In the genomic region with DNA sequence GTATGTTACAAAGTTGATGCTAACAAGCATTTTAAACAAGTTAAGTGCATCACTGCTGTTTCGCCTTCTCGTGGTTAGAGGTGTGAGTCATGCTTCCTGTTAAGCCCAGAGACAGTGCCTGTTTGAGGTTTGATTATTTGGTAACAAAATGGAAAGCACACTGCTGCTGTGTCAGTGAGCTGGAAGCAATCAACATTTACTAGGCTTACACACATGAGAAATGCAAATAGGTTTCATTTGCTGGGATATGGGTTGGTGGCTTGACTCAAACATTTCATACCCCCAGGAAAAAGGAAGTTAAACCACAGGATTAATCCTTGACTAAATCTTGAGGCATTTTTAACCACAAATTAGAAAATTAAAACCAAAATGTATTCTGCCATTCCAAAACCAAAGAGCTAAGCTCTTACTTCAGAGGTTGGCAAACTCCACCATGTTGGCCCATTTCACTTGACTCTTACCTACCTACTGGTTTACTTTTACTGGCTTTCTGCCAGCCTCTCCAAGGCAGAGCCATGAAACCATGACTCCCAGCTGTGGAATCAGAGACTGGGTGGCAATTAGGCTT, we compare ENCODE assay signal across 8 cellular contexts.
DNase-seq lines count a peak whose midpoint lies in the region; ATAC-seq, FAIRE-seq and TF ChIP-seq lines count a peak whose summit lies in the region.

No MANE protein-coding gene starts in this region.

- H3K9me3 ChIP-seq in endothelial cell of umbilical vein (replicated peaks; ENCODE audit: control insufficient read depth, insufficient read depth, low read length) = no peaks in the 10 kb centered on the region
- no peaks in the 10 kb centered on the region for H3K9me3 ChIP-seq in spleen

- no peak for TF ChIP-seq POLR2A in endothelial cell of umbilical vein (IDR thresholded peaks at IDR 0.05; ENCODE audit: low read depth, low read length)
- TF ChIP-seq POLR2A in spleen (IDR thresholded peaks at IDR 0.05) = no peak

- CTCF ChIA-PET in endothelial cell of umbilical vein (lab: Charles Lee) = interaction anchor here (1.1 to 1.2 kb wide), 2 partner anchors 107 to 139 kb away, joined by 3 read pairs; a partner anchor contains a TSS

- no peaks in the 10 kb centered on the region for H3K27me3 ChIP-seq in endothelial cell of umbilical vein (ENCODE audit: control insufficient read depth in 2 of 2, insufficient read depth in 2 of 2, low read length in 2 of 2)
- H3K27me3 ChIP-seq in spleen (replicated peaks in 1 of 7) = no peaks in the 10 kb centered on the region

- dilution Hi-C loops in endothelial cell of umbilical vein (cut with MboI; ENCODE audit: extremely low pct_ligation_motif_present, low sequenced_read_pairs) = no loop called here

- WGBS in spleen, 5 donors = 5 to 13% (median 9%) methylated on average over 2 of the region's 2 CpGs

- peak; percentile 80 for FAIRE-seq in endothelial cell of umbilical vein (lab: Jason Lieb, UNC)

- no peaks in the 10 kb centered on the region for H3K9me1 ChIP-seq in endothelial cell of umbilical vein (replicated peaks; ENCODE audit: control insufficient read depth, extremely low read depth, insufficient read depth, low read length)

- H3K4me2 ChIP-seq in endothelial cell of umbilical vein (ENCODE audit: insufficient read depth, low read length) = peak overlapping the region; percentile 20

- intact Hi-C loops in endothelial cell of umbilical vein (cut with micrococcal nuclease) (loop anchor here (1.0 to 2.0 kb wide), 2 partner anchors 71 to 141 kb away; no protein-coding TSS in a partner anchor), spleen (cut with DNase I; ENCODE audit: low total_unique reads) (no loop called here), head of caudate nucleus (cut with DNase I) (no loop called here)

- H3K4me1 ChIP-seq in endothelial cell of umbilical vein (ENCODE audit: control insufficient read depth, extremely low read depth, insufficient read depth, low read length) = peaks cover 11% of the 10 kb centered on the region
- peaks cover 0 to 18% (median 0%) of the 10 kb centered on the region in 6 donors for H3K4me1 ChIP-seq in spleen

- POLR2A ChIA-PET in endothelial cell of umbilical vein (lab: Charles Lee) = no interaction called here

- no peaks in the 10 kb centered on the region for H3K79me2 ChIP-seq in endothelial cell of umbilical vein (ENCODE audit: control insufficient read depth, insufficient read depth, low read length)

- H3K36me3 ChIP-seq in endothelial cell of umbilical vein (ENCODE audit: control insufficient read depth in 2 of 2, extremely low read depth in 1 of 2, insufficient read depth in 2 of 2, low read length in 2 of 2) (no peaks in the 10 kb centered on the region), spleen (no peaks in the 10 kb centered on the region)

- peak overlapping the region; percentile 17 for H3K9ac ChIP-seq in endothelial cell of umbilical vein (replicated peaks; ENCODE audit: extremely low read depth, insufficient read depth, low read length)

- H3K27ac ChIP-seq in endothelial cell of umbilical vein (ENCODE audit: insufficient read depth, low read depth, low read length) = peak overlapping the region; percentile 75
- peak overlapping the region in 5 of 8 donors; percentile 3 to 68 (median 38) for H3K27ac ChIP-seq in spleen

- H3K4me3 ChIP-seq in endothelial cell of umbilical vein (replicated peaks in 1 of 3; ENCODE audit: insufficient read depth in 1 of 3, low read depth in 1 of 3, low read length in 3 of 3) (no peak overlapping the region), spleen (no peak overlapping the region)

- peak; percentile 88 for ATAC-seq in HG02840 (IDR thresholded peaks at IDR 0.05; ENCODE audit: low FRiP score, unreplicated experiment)

- no peaks in the 10 kb centered on the region for H4K20me1 ChIP-seq in endothelial cell of umbilical vein (replicated peaks; ENCODE audit: control insufficient read depth, extremely low read depth, insufficient read depth, low read length)

- BruUV-seq in endothelial cell of umbilical vein (replicated peaks; lab: Mats Ljungman, UMichigan) = no TSS peak

- DNase-seq in NCI-H1417 (lab: John Stamatoyannopoulos, UW) = peak; percentile 14 to 50 (median 18)
- no peak for DNase-seq in NCI-H1417 treated with DMSO at 0.1 percent for 48 hours (lab: John Stamatoyannopoulos, UW)
- DNase-seq in NCI-H146 treated with DMSO at 0.1 percent for 48 hours (lab: John Stamatoyannopoulos, UW; ENCODE audit: unreplicated experiment) = peak; percentile 32
- peak; percentile 12 for DNase-seq in activated CD4-positive, alpha-beta T cell treated with anti-CD3 and anti-CD28 coated beads for 1 hour
- DNase-seq in endothelial cell of umbilical vein (ENCODE audit: low read depth, low spot score) = peak; percentile 82
- DNase-seq in spleen = no peak
- DNase-seq in head of caudate nucleus = no peak

- H2AFZ ChIP-seq in endothelial cell of umbilical vein (ENCODE audit: low read depth, low read length) = peak overlapping the region; percentile 72

- TF ChIP-seq CTCF in endothelial cell of umbilical vein (IDR thresholded peaks at IDR 0.05; ENCODE audit: extremely low read depth in 1 of 2, insufficient read depth in 1 of 2, low read depth in 1 of 2, low read length in 2 of 2) = no peak
- no peak for TF ChIP-seq CTCF in spleen (IDR thresholded peaks at IDR 0.05 in 8 of 11, conservative IDR thresholded peaks at IDR 0.05 in 3 of 11)

TF ChIP-seq in endothelial cell of umbilical vein, 7 proteins besides CTCF, POLR2A, EP300 and RAD21:
- TF ChIP-seq MYC (IDR thresholded peaks at IDR 0.05; ENCODE audit: low read depth, low read length) (no peak), GATA2 (IDR thresholded peaks at IDR 0.05; ENCODE audit: insufficient read depth, insufficient read length, low read depth, low read length) (peak; percentile 7), POLR2AphosphoS5 (IDR thresholded peaks at IDR 0.05; ENCODE audit: insufficient read depth, low read depth, low read length) (no peak), JUN (IDR thresholded peaks at IDR 0.05; ENCODE audit: borderline replicate concordance, insufficient read depth, insufficient read length, low read depth) (peak; percentile 88), EZH2 (IDR thresholded peaks at IDR 0.05; ENCODE audit: borderline replicate concordance, low read depth, low read length, severe bottlenecking) (no peak), FOS (IDR thresholded peaks at IDR 0.05; ENCODE audit: borderline replicate concordance, insufficient read depth, low read length) (peak; percentile 94)
- TF ChIP-seq, protein P1, sequence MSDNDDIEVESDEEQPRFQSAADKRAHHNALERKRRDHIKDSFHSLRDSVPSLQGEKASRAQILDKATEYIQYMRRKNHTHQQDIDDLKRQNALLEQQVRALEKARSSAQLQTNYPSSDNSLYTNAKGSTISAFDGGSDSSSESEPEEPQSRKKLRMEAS (IDR thresholded peaks at IDR 0.05; ENCODE audit: insufficient read depth, insufficient read length) = no peak
TF ChIP-seq in endothelial cell of umbilical vein: peak in this region for 3.

Comparison
In these comparisons a context has a peak if more than half of its experiments do, and no peak if none do; other contexts are left out.
1. DNase-seq: peak in NCI-H1417 (3 of 3), NCI-H146 treated with DMSO at 0.1 percent for 48 hours (single experiment), activated CD4-positive, alpha-beta T cell treated with anti-CD3 and anti-CD28 coated beads for 1 hour (single experiment) and endothelial cell of umbilical vein (single experiment); none in NCI-H1417 treated with DMSO at 0.1 percent for 48 hours (single experiment), spleen (single experiment) and head of caudate nucleus (0 of 42).